In genomic region chr11:93783362-93783761, GRCh38 we compare ENCODE assay signal across 8 cellular contexts. TPM values are rescaled to one million over a fixed set of nuclear protein-coding genes. Genes with fewer than 3 reads are reported as not detected.
DNase-seq lines count a peak whose midpoint lies in the region; ATAC-seq, FAIRE-seq and TF ChIP-seq lines count a peak whose summit lies in the region.

No MANE protein-coding gene starts in this region.

- H3K27me3 Mint-ChIP-seq in activated T-helper 2 cell treated with anti-CD3 and anti-CD28 coated beads, Interferon-gamma antibody, Interleukin-2, Interleukin-4, amounts not matched to agents 10 μg/mL and 5 μg/mL and 100 μg/mL, durations not matched to agents 14 hours and 24 hours and 36 hours (ENCODE audit: low read depth) = no peaks in the 10 kb centered on the region

- TF ChIP-seq RAD21 in SK-N-SH (IDR thresholded peaks at IDR 0.05; ENCODE audit: low read length) = no peak

- H3K4me1 ChIP-seq in SK-N-SH (ENCODE audit: control insufficient read depth in 1 of 2, insufficient read depth in 2 of 2, low read depth in 1 of 2, low read length in 1 of 2) = peaks cover 2 to 18% of the 10 kb centered on the region in 2 experiments; a peak in 3 of 4 replicates
- H3K4me1 ChIP-seq in kidney (ENCODE audit: control insufficient read depth in 1 of 2, insufficient read depth in 1 of 2, low read depth in 1 of 2, low read length in 2 of 2) = peaks cover 3 to 8% of the 10 kb centered on the region in 2 donors
- peaks cover 29% of the 10 kb centered on the region for H3K4me1 ChIP-seq in suprapubic skin

- H3K36me3 Mint-ChIP-seq in activated T-helper 2 cell treated with anti-CD3 and anti-CD28 coated beads, Interferon-gamma antibody, Interleukin-2, Interleukin-4, amounts not matched to agents 10 μg/mL and 5 μg/mL and 100 μg/mL, durations not matched to agents 14 hours and 24 hours and 36 hours (ENCODE audit: low read depth) = peaks cover 39% of the 10 kb centered on the region

- peak overlapping the region; percentile 84 for H2AFZ ChIP-seq in SK-N-SH (ENCODE audit: low read depth)

- H3K9me2 ChIP-seq in SK-N-SH = no peaks in the 10 kb centered on the region

- H3K27ac Mint-ChIP-seq in activated T-helper 2 cell treated with anti-CD3 and anti-CD28 coated beads, Interferon-gamma antibody, Interleukin-2, Interleukin-4, amounts not matched to agents 10 μg/mL and 5 μg/mL and 100 μg/mL, durations not matched to agents 14 hours and 24 hours and 36 hours = peak overlapping the region; percentile 89

- peak overlapping the region; percentile 95 for H3K4me3 Mint-ChIP-seq in activated T-helper 2 cell treated with anti-CD3 and anti-CD28 coated beads, Interferon-gamma antibody, Interleukin-2, Interleukin-4, amounts not matched to agents 10 μg/mL and 5 μg/mL and 100 μg/mL, durations not matched to agents 14 hours and 24 hours and 36 hours (ENCODE audit: low read depth)

- POLR2A ChIA-PET in SK-N-SH (lab: Yijun Ruan, JAX) = interaction anchor here (1.0 to 2.5 kb wide), 5 partner anchors 12 to 345 kb away, joined by 3 to 72 read pairs (median 5); partner anchors contain the start of genes C11orf54, PANX1 and TAF1D

- H3K4me3 ChIP-seq in SK-N-SH (ENCODE audit: low read depth in 2 of 2, low read length in 1 of 2) = peak overlapping the region; percentile 79 to 89
- H3K4me3 ChIP-seq in kidney (ENCODE audit: low read length in 2 of 2) = peak overlapping the region; percentile 70 to 99
- peak overlapping the region; percentile 78 for H3K4me3 ChIP-seq in suprapubic skin

- H3K27me3 ChIP-seq in SK-N-SH (ENCODE audit: insufficient read depth) (no peaks in the 10 kb centered on the region), suprapubic skin (no peaks in the 10 kb centered on the region)

- peak overlapping the region; percentile 94 to 96; a peak in 2 of 4 replicates for H3K27ac ChIP-seq in SK-N-SH (ENCODE audit: low read depth in 2 of 2, low read length in 1 of 2)
- H3K27ac ChIP-seq in kidney (ENCODE audit: low read depth in 2 of 2, low read length in 2 of 2) = no peak overlapping the region
- H3K27ac ChIP-seq in suprapubic skin = no peak overlapping the region

- H3K9me3 ChIP-seq in SK-N-SH = no peaks in the 10 kb centered on the region
- no peaks in the 10 kb centered on the region for H3K9me3 ChIP-seq in kidney (ENCODE audit: control insufficient read depth in 1 of 2, low read length in 2 of 2)
- H3K9me3 ChIP-seq in suprapubic skin = no peaks in the 10 kb centered on the region

- no peaks in the 10 kb centered on the region for H3K9me3 Mint-ChIP-seq in activated T-helper 2 cell treated with anti-CD3 and anti-CD28 coated beads, Interferon-gamma antibody, Interleukin-2, Interleukin-4, amounts not matched to agents 10 μg/mL and 5 μg/mL and 100 μg/mL, durations not matched to agents 14 hours and 24 hours and 36 hours

- peak overlapping the region; percentile 91 for H3K4me2 ChIP-seq in SK-N-SH

- peaks cover 45% of the 10 kb centered on the region for H3K4me1 Mint-ChIP-seq in activated T-helper 2 cell treated with anti-CD3 and anti-CD28 coated beads, Interferon-gamma antibody, Interleukin-2, Interleukin-4, amounts not matched to agents 10 μg/mL and 5 μg/mL and 100 μg/mL, durations not matched to agents 14 hours and 24 hours and 36 hours (ENCODE audit: low read depth)

- H3K36me3 ChIP-seq in SK-N-SH (replicated peaks in 1 of 2; ENCODE audit: control insufficient read depth in 1 of 2, insufficient read depth in 2 of 2, low read length in 1 of 2) = peaks cover 3 to 9% of the 10 kb centered on the region in 2 experiments
- no peaks in the 10 kb centered on the region for H3K36me3 ChIP-seq in kidney (ENCODE audit: control insufficient read depth in 1 of 2, insufficient read depth in 2 of 2, low read length in 2 of 2)
- peaks cover 2% of the 10 kb centered on the region for H3K36me3 ChIP-seq in suprapubic skin

- 48% methylated on average over 7 of the region's 7 CpGs for WGBS in SK-N-SH (ENCODE audit: low lambda C conversion rate)
- WGBS in suprapubic skin = 51% methylated on average over 7 of the region's 7 CpGs

- ATAC-seq in SK-N-SH treated with all-trans-retinoic acid at 6 μM for 48 hours (no peak), HG03045 (IDR thresholded peaks at IDR 0.05; ENCODE audit: unreplicated experiment) (no peak), HG02763 (IDR thresholded peaks at IDR 0.05; ENCODE audit: unreplicated experiment) (no peak)

- intact Hi-C loops in activated T-helper 2 cell treated with anti-CD3 and anti-CD28 coated beads, Interferon-gamma antibody, Interleukin-2, Interleukin-4, amounts not matched to agents 10 μg/mL and 5 μg/mL and 100 μg/mL, durations not matched to agents 14 hours and 24 hours and 36 hours (cut with micrococcal nuclease) = loop anchor here (10.0 kb wide), 2 partner anchors 351 to 711 kb away; partner anchors contain the start of genes ANKRD49 and MRE11
- intact Hi-C loops in kidney (cut with DNase I) = no loop called here

- H3F3A ChIP-seq in SK-N-SH (replicated peaks; ENCODE audit: insufficient read depth) = peaks cover 4% of the 10 kb centered on the region

- peaks cover 49% of the 10 kb centered on the region for H3K79me2 ChIP-seq in SK-N-SH (ENCODE audit: insufficient read depth)

- DNase-seq in SK-N-SH = no peak
- no peak for DNase-seq in activated T-helper 2 cell treated with anti-CD3 and anti-CD28 coated beads, Interferon-gamma antibody, Interleukin-2, Interleukin-4, amounts not matched to agents 10 μg/mL and 5 μg/mL and 100 μg/mL, durations not matched to agents 14 hours and 24 hours and 36 hours (ENCODE audit: low spot score)
- DNase-seq in kidney = no peak
- DNase-seq in suprapubic skin (ENCODE audit: low spot score in 2 of 2) = no peak
- DNase-seq in AML-193 (lab: John Stamatoyannopoulos, UW) = no peak

- CTCF ChIA-PET in SK-N-SH (lab: Yijun Ruan, JAX) = interaction anchor here (1.1 to 1.4 kb wide), 5 partner anchors 11 to 44 kb away, joined by 4 to 5 read pairs (median 5); partner anchors contain the start of genes C11orf54 and TAF1D

- TF ChIP-seq EP300 in SK-N-SH (IDR thresholded peaks at IDR 0.05; ENCODE audit: borderline replicate concordance in 1 of 2, low read depth in 1 of 2, low read length in 1 of 2) (no peak), suprapubic skin (IDR thresholded peaks at IDR 0.05) (no peak)

- TF ChIP-seq CTCF in SK-N-SH (IDR thresholded peaks at IDR 0.05) = no peak
- no peak for TF ChIP-seq CTCF in kidney (IDR thresholded peaks at IDR 0.05; ENCODE audit: borderline replicate concordance, extremely low read depth, insufficient read depth)
- TF ChIP-seq CTCF in suprapubic skin (IDR thresholded peaks at IDR 0.05) = no peak

- peaks cover 37% of the 10 kb centered on the region for H4K20me1 ChIP-seq in SK-N-SH (ENCODE audit: insufficient read depth)

- no peak for FAIRE-seq in kidney (lab: Jason Lieb, UNC)

- TF ChIP-seq POLR2A in suprapubic skin (IDR thresholded peaks at IDR 0.05) = no peak

- peak overlapping the region; percentile 99; the same call in 1 of the 2 replicates for H3K9ac ChIP-seq in SK-N-SH
- H3K9ac ChIP-seq in kidney (ENCODE audit: low read length in 2 of 2) = peak overlapping the region in 1 of 2 donors; percentile 98

TF ChIP-seq in SK-N-SH, 30 proteins besides CTCF, POLR2A, EP300 and RAD21 (continues in another document):
- TF ChIP-seq CHD2 (IDR thresholded peaks at IDR 0.05; ENCODE audit: low read length, partially characterized antibody) (no peak), TEAD4 (IDR thresholded peaks at IDR 0.05; ENCODE audit: borderline replicate concordance, insufficient read depth) (no peak), FOXM1 (IDR thresholded peaks at IDR 0.05; ENCODE audit: low read depth) (no peak), POLR2AphosphoS5 (IDR thresholded peaks at IDR 0.05; ENCODE audit: low read depth, low read length) (no peak), MAX (IDR thresholded peaks at IDR 0.05; ENCODE audit: low read depth) (no peak)

TF ChIP-seq in SK-N-SH treated with all-trans-retinoic acid at 6 μM for 48 hours, 23 proteins besides CTCF, POLR2A, EP300 and RAD21 (continues in another document):
- no peak for TF ChIP-seq OSR1 (CRISPR knock-in tag; IDR thresholded peaks at IDR 0.05)
- no peak for TF ChIP-seq ARNTL (CRISPR knock-in tag; IDR thresholded peaks at IDR 0.05; ENCODE audit: borderline replicate concordance, low read depth)
- TF ChIP-seq GLIS3 (CRISPR knock-in tag; IDR thresholded peaks at IDR 0.05) = no peak

RNA-seq across cellular contexts. Expression of gene MED17, which starts 0.7 kb away (rescaled TPM):
- 19.3 and 19.9 TPM in 2 replicates for polyA plus RNA-seq in SK-N-SH (2012; rRNA removed)
- 22.7 TPM in 2 replicates for polyA plus RNA-seq in SK-N-SH (2012; cell fraction: cytosol; rRNA removed)
- polyA plus RNA-seq in SK-N-SH (2012; cell fraction: nucleus; rRNA removed) = 31.5 and 42.3 TPM in 2 replicates
- total RNA-seq in activated T-helper 2 cell treated with anti-CD3 and anti-CD28 coated beads, Interferon-gamma antibody, Interleukin-2, Interleukin-4, amounts not matched to agents 10 μg/mL and 5 μg/mL and 100 μg/mL, durations not matched to agents 14 hours and 24 hours and 36 hours = 48.5 and 50.8 TPM in 2 replicates
- 35.4 TPM for total RNA-seq in kidney
- 11.7 TPM for polyA plus RNA-seq in kidney (ENCODE audit: insufficient read depth, low read depth, low replicate concordance)
- 10 to 100 TPM; 20.3 to 32.2 (median 29.2) TPM for total RNA-seq in suprapubic skin

RNA-seq across cellular contexts. Expression of gene C11orf54, which starts 41.9 kb away (rescaled TPM):
- 7.7 and 12.4 TPM in 2 replicates for polyA plus RNA-seq in SK-N-SH (2012; rRNA removed)
- 11.9 and 15.0 TPM in 2 replicates for polyA plus RNA-seq in SK-N-SH (2012; cell fraction: cytosol; rRNA removed)
- polyA plus RNA-seq in SK-N-SH (2012; cell fraction: nucleus; rRNA removed) = 7.8 and 14.5 TPM in 2 replicates
- 19.3 and 21.2 TPM in 2 replicates for total RNA-seq in activated T-helper 2 cell treated with anti-CD3 and anti-CD28 coated beads, Interferon-gamma antibody, Interleukin-2, Interleukin-4, amounts not matched to agents 10 μg/mL and 5 μg/mL and 100 μg/mL, durations not matched to agents 14 hours and 24 hours and 36 hours
- 101 TPM for total RNA-seq in kidney
- polyA plus RNA-seq in kidney (ENCODE audit: insufficient read depth, low read depth, low replicate concordance) = 211 TPM
- total RNA-seq in suprapubic skin = 10 to 100 TPM; 19.4 to 62.1 (median 26.5) TPM

RNA-seq across cellular contexts. Expression of gene TAF1D, which starts 42.1 kb away (rescaled TPM):
- polyA plus RNA-seq in SK-N-SH (2012; rRNA removed) (56.7 and 76.9 TPM in 2 replicates), kidney (ENCODE audit: insufficient read depth, low read depth, low replicate concordance) (64.3 TPM)
- polyA plus RNA-seq in SK-N-SH (2012; cell fraction: cytosol; rRNA removed) = 56.1 and 91.9 TPM in 2 replicates
- polyA plus RNA-seq in SK-N-SH (2012; cell fraction: nucleus; rRNA removed) = 97.7 and 213 TPM in 2 replicates
- 344 TPM in 2 replicates for total RNA-seq in activated T-helper 2 cell treated with anti-CD3 and anti-CD28 coated beads, Interferon-gamma antibody, Interleukin-2, Interleukin-4, amounts not matched to agents 10 μg/mL and 5 μg/mL and 100 μg/mL, durations not matched to agents 14 hours and 24 hours and 36 hours
- total RNA-seq in kidney (110 TPM), suprapubic skin (100 to 1,000 TPM in 1 of 4 donors, 10 to 100 TPM in 3; 53.5 to 142 (median 81.1) TPM)

Comparison
In these comparisons a context has a peak if more than half of its experiments do, and no peak if none do; other contexts are left out.
1. H3K27ac ChIP-seq: peak in SK-N-SH (2 of 2); none in kidney (0 of 2) and suprapubic skin (single experiment).
2. Peak in every context shown above with its lines, with median percentiles within 50 percentile points of each other: H3K4me3 ChIP-seq.